Comparison of ENCODE assay signal across 1 cellular context in the genomic region with DNA sequence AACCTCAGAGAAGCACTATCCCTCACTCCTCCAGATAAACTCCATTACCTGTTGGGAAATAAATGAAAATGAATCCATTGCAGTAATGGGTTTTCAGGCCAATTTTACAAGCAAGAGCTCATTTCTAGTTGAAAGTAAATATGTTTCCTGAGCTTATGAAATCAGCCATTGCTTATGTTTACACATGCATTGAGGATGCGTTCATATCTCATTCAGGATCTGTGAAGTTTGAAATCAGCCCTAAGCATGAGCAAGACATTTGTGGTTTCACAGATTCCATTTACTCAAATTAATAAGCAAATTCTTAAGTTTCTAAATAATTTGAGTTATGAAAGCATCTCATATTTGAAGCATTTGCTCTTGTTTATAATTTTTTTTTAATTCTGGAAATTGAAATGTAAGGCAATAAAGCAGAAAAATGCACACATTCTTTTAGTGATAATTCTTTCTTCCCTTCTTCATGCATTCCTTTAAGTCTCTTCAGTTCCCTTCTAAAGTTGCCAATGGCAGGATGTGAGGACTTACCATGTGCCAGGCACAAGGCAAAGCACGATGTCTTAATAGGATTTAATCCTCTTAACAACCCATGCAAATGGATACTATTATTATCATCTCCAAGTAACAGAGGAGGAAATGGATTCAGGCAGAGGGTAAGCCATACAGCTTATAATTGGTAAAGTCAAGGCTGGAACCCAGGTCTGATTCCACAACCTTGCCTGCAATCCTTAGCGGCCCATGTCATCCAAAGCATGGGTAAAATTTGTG.
TF ChIP-seq lines count a peak whose summit lies in the region.

No MANE protein-coding gene starts in this region.

TF ChIP-seq in K562, 482 proteins besides CTCF, POLR2A, EP300 and RAD21:
- no peak for TF ChIP-seq TBP (optimal IDR thresholded peaks at IDR 0.05; ENCODE audit: low read depth, low read length)
- TF ChIP-seq CBFA2T3 (IDR thresholded peaks at IDR 0.05): no peak
- TF ChIP-seq ZNF668 (CRISPR knock-in tag; IDR thresholded peaks at IDR 0.05): no peak
- TF ChIP-seq XRCC5 (IDR thresholded peaks at IDR 0.05; ENCODE audit: low read depth, low read length): no peak
- no peak for TF ChIP-seq NCOA1 (IDR thresholded peaks at IDR 0.05; ENCODE audit: low read depth)
- TF ChIP-seq XRCC3 (IDR thresholded peaks at IDR 0.05): no peak
- TF ChIP-seq SMARCA4 (IDR thresholded peaks at IDR 0.05): no peak
- TF ChIP-seq EHMT2 (IDR thresholded peaks at IDR 0.05): no peak
- no peak for TF ChIP-seq PHF21A (IDR thresholded peaks at IDR 0.05; ENCODE audit: borderline replicate concordance, low read depth)
- no peak for TF ChIP-seq ZNF431 (CRISPR knock-in tag; IDR thresholded peaks at IDR 0.05)
- TF ChIP-seq HCFC1 (IDR thresholded peaks at IDR 0.05; ENCODE audit: low read depth, low read length): no peak
- TF ChIP-seq FOS (IDR thresholded peaks at IDR 0.05; ENCODE audit: extremely low read depth, insufficient read length): no peak
- TF ChIP-seq, protein P1, sequence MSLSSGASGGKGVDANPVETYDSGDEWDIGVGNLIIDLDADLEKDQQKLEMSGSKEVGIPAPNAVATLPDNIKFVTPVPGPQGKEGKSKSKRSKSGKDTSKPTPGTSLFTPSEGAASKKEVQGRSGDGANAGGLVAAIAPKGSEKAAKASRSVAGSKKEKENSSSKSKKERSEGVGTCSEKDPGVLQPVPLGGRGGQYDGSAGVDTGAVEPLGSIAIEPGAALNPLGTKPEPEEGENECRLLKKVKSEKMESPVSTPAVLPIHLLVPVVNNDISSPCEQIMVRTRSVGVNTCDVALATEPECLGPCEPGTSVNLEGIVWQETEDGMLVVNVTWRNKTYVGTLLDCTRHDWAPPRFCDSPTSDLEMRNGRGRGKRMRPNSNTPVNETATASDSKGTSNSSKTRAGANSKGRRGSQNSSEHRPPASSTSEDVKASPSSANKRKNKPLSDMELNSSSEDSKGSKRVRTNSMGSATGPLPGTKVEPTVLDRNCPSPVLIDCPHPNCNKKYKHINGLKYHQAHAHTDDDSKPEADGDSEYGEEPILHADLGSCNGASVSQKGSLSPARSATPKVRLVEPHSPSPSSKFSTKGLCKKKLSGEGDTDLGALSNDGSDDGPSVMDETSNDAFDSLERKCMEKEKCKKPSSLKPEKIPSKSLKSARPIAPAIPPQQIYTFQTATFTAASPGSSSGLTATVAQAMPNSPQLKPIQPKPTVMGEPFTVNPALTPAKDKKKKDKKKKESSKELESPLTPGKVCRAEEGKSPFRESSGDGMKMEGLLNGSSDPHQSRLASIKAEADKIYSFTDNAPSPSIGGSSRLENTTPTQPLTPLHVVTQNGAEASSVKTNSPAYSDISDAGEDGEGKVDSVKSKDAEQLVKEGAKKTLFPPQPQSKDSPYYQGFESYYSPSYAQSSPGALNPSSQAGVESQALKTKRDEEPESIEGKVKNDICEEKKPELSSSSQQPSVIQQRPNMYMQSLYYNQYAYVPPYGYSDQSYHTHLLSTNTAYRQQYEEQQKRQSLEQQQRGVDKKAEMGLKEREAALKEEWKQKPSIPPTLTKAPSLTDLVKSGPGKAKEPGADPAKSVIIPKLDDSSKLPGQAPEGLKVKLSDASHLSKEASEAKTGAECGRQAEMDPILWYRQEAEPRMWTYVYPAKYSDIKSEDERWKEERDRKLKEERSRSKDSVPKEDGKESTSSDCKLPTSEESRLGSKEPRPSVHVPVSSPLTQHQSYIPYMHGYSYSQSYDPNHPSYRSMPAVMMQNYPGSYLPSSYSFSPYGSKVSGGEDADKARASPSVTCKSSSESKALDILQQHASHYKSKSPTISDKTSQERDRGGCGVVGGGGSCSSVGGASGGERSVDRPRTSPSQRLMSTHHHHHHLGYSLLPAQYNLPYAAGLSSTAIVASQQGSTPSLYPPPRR (CRISPR knock-in tag; IDR thresholded peaks at IDR 0.05; ENCODE audit: borderline replicate concordance): no peak
- TF ChIP-seq, protein P2, sequence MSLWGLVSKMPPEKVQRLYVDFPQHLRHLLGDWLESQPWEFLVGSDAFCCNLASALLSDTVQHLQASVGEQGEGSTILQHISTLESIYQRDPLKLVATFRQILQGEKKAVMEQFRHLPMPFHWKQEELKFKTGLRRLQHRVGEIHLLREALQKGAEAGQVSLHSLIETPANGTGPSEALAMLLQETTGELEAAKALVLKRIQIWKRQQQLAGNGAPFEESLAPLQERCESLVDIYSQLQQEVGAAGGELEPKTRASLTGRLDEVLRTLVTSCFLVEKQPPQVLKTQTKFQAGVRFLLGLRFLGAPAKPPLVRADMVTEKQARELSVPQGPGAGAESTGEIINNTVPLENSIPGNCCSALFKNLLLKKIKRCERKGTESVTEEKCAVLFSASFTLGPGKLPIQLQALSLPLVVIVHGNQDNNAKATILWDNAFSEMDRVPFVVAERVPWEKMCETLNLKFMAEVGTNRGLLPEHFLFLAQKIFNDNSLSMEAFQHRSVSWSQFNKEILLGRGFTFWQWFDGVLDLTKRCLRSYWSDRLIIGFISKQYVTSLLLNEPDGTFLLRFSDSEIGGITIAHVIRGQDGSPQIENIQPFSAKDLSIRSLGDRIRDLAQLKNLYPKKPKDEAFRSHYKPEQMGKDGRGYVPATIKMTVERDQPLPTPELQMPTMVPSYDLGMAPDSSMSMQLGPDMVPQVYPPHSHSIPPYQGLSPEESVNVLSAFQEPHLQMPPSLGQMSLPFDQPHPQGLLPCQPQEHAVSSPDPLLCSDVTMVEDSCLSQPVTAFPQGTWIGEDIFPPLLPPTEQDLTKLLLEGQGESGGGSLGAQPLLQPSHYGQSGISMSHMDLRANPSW (CRISPR knock-in tag; IDR thresholded peaks at IDR 0.05): no peak
- no peak for TF ChIP-seq TEAD4 (IDR thresholded peaks at IDR 0.05; ENCODE audit: low read length)
- TF ChIP-seq TEAD4 (CRISPR knock-in tag; IDR thresholded peaks at IDR 0.05; ENCODE audit: borderline replicate concordance): no peak
- TF ChIP-seq KDM2B (CRISPR knock-in tag; IDR thresholded peaks at IDR 0.05): no peak
- TF ChIP-seq HNRNPH1 (optimal IDR thresholded peaks at IDR 0.05; ENCODE audit: low read depth, low read length): no peak
- TF ChIP-seq, protein P3, sequence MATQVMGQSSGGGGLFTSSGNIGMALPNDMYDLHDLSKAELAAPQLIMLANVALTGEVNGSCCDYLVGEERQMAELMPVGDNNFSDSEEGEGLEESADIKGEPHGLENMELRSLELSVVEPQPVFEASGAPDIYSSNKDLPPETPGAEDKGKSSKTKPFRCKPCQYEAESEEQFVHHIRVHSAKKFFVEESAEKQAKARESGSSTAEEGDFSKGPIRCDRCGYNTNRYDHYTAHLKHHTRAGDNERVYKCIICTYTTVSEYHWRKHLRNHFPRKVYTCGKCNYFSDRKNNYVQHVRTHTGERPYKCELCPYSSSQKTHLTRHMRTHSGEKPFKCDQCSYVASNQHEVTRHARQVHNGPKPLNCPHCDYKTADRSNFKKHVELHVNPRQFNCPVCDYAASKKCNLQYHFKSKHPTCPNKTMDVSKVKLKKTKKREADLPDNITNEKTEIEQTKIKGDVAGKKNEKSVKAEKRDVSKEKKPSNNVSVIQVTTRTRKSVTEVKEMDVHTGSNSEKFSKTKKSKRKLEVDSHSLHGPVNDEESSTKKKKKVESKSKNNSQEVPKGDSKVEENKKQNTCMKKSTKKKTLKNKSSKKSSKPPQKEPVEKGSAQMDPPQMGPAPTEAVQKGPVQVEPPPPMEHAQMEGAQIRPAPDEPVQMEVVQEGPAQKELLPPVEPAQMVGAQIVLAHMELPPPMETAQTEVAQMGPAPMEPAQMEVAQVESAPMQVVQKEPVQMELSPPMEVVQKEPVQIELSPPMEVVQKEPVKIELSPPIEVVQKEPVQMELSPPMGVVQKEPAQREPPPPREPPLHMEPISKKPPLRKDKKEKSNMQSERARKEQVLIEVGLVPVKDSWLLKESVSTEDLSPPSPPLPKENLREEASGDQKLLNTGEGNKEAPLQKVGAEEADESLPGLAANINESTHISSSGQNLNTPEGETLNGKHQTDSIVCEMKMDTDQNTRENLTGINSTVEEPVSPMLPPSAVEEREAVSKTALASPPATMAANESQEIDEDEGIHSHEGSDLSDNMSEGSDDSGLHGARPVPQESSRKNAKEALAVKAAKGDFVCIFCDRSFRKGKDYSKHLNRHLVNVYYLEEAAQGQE (CRISPR knock-in tag; IDR thresholded peaks at IDR 0.05; ENCODE audit: low read depth): no peak
- TF ChIP-seq PCBP1 (IDR thresholded peaks at IDR 0.05; ENCODE audit: low read depth, low read length, poor library complexity, severe bottlenecking): no peak
- TF ChIP-seq NFIX (CRISPR knock-in tag; IDR thresholded peaks at IDR 0.05; ENCODE audit: low read depth): no peak
